10 cellular contexts compared by ENCODE assay signal in genomic region chr6:154234019-154234772, GRCh38.
DNase-seq lines count a peak whose midpoint lies in the region; ATAC-seq and FAIRE-seq lines count a peak whose summit lies in the region.
"Had no signal": no experiment of that assay in that cellular context is flagged by ENCODE, and none has a peak within 500 bp of the region (broad histone marks: within the 10 kb centered on the region; RNA-seq: fewer than 3 reads in every experiment).

No MANE protein-coding gene starts in this region.

- H3K36me3 ChIP-seq in small intestine (ENCODE audit: control insufficient read depth in 2 of 2, insufficient read depth in 2 of 2, low read length in 2 of 2), result no peaks in the 10 kb centered on the region

- no peaks in the 10 kb centered on the region for H3K9me3 ChIP-seq in small intestine (ENCODE audit: control insufficient read depth, low read depth)

- 74 to 85% (median 75%) methylated on average over 4 of the region's 4 CpGs for WGBS in small intestine, 3 donors

- H3K4me3 ChIP-seq in small intestine (ENCODE audit: low read depth in 1 of 2, low read length in 2 of 2), result no peak overlapping the region

- no peak overlapping the region for H3K27ac ChIP-seq in small intestine (ENCODE audit: low read depth in 1 of 2, low read length in 1 of 2)
- H3K27ac ChIP-seq: KMS-11 had no signal

- no peaks in the 10 kb centered on the region for H3K27me3 ChIP-seq in small intestine (ENCODE audit: control insufficient read depth in 2 of 2, insufficient read depth in 2 of 2, low read length in 2 of 2)

- peaks cover 0 to 4% of the 10 kb centered on the region in 2 donors for H3K4me1 ChIP-seq in small intestine (ENCODE audit: control insufficient read depth in 2 of 2, insufficient read depth in 1 of 2, low read depth in 1 of 2, low read length in 1 of 2)

- peak; percentile 71 for ATAC-seq in GM18868 (IDR thresholded peaks at IDR 0.05; ENCODE audit: unreplicated experiment)
- ATAC-seq in GM21723 (IDR thresholded peaks at IDR 0.05; ENCODE audit: unreplicated experiment), result peak; percentile 75
- peak; percentile 39 for ATAC-seq in HG03565 (IDR thresholded peaks at IDR 0.05; ENCODE audit: unreplicated experiment)
- no peak for ATAC-seq in HG02970 (IDR thresholded peaks at IDR 0.05; ENCODE audit: low FRiP score, unreplicated experiment)

- FAIRE-seq in small intestine (lab: Jason Lieb, UNC), result no peak

- peak; percentile 53 for DNase-seq in medulla oblongata (ENCODE audit: extremely low spot score)
- DNase-seq in COR-L47 (lab: John Stamatoyannopoulos, UW), result no peak
- DNase-seq in small intestine, result no peak
- no peak for DNase-seq in NCI-H2029 (lab: John Stamatoyannopoulos, UW)
- DNase-seq: SHP77 treated with DMSO at 0.1 percent for 48 hours had no signal
